ENCODE assay signal across 35 cellular contexts in genomic region chr7:88083883-88084282, GRCh38.
DNase-seq lines count a peak whose midpoint lies in the region; ATAC-seq, FAIRE-seq and TF ChIP-seq lines count a peak whose summit lies in the region.
"Had no signal": no experiment of that assay in that cellular context is flagged by ENCODE, and none has a peak within 500 bp of the region (broad histone marks: within the 10 kb centered on the region; RNA-seq: fewer than 3 reads in every experiment).

No MANE protein-coding gene starts in this region.

- H3K36me3 ChIP-seq in HepG2 (replicated peaks in 1 of 2; ENCODE audit: control insufficient read depth in 1 of 2, insufficient read depth in 2 of 2, low read length in 2 of 2) = no peaks in the 10 kb centered on the region
- no peaks in the 10 kb centered on the region for H3K36me3 ChIP-seq in right lobe of liver
- no peaks in the 10 kb centered on the region for H3K36me3 ChIP-seq in SK-N-SH (replicated peaks in 1 of 2; ENCODE audit: control insufficient read depth in 1 of 2, insufficient read depth in 2 of 2, low read length in 1 of 2)
- no peaks in the 10 kb centered on the region for H3K36me3 ChIP-seq in neural cell (ENCODE audit: insufficient read depth, low read length)
- no peaks in the 10 kb centered on the region for H3K36me3 ChIP-seq in ovary
- H3K36me3 ChIP-seq: BE2C; BLaER1; BLaER1 treated with 17β-estradiol and CSF1 and Interleukin-3, amounts not matched to agents 10 nM and 100 nM had no signal

- no peak for TF ChIP-seq CTCF in HepG2 (CRISPR knock-in tag; IDR thresholded peaks at IDR 0.05)
- TF ChIP-seq CTCF in right lobe of liver (IDR thresholded peaks at IDR 0.05) = no peak
- TF ChIP-seq CTCF in SK-N-SH (IDR thresholded peaks at IDR 0.05) = no peak
- TF ChIP-seq CTCF in neural cell (IDR thresholded peaks at IDR 0.05; ENCODE audit: poor library complexity, severe bottlenecking) = no peak
- TF ChIP-seq CTCF in ovary (IDR thresholded peaks at IDR 0.05) = no peak

- H3K27ac ChIP-seq in HepG2 (ENCODE audit: extremely low read length, insufficient read depth, low read length) (no peak overlapping the region), right lobe of liver (no peak overlapping the region), SK-N-SH (ENCODE audit: low read depth in 2 of 2, low read length in 1 of 2) (peak overlapping the region in 1 of 2 experiments; percentile 40; a peak in 2 of 4 replicates), neural cell (ENCODE audit: low read length) (peak overlapping the region; percentile 25), ovary (no peak overlapping the region)
- H3K27ac ChIP-seq: 22Rv1; A549; BLaER1; BLaER1 treated with 17β-estradiol and CSF1 and Interleukin-3, amounts not matched to agents 10 nM and 100 nM; C4-2B had no signal

- H3K4me2 ChIP-seq in HepG2 (ENCODE audit: low read depth, low read length) (no peak overlapping the region), SK-N-SH (no peak overlapping the region), neural cell (ENCODE audit: low read length) (no peak overlapping the region)
- H3K4me2 ChIP-seq: A549; BLaER1; BLaER1 treated with 17β-estradiol and CSF1 and Interleukin-3, amounts not matched to agents 10 nM and 100 nM had no signal

- DNase-seq in HepG2 (ENCODE audit: low spot score) (no peak), right lobe of liver (no peak), SK-N-SH (peak; percentile 39), left cardiac atrium (no peak), ovary (no peak)
- DNase-seq: 8988T; ACHN; AML-193; BE2C; C1 segment of cervical spinal cord; Caco-2; Calu3; CD4-positive, alpha-beta memory T cell; CD4-positive, alpha-beta T cell; CD4-positive, CD25-positive, alpha-beta regulatory T cell; CD8-positive, alpha-beta memory T cell; CD8-positive, alpha-beta T cell; COR-L47; DMS 273 treated with DMSO at 0.1 percent for 48 hours; DMS153; DMS53; DMS79; DMS79 treated with DMSO at 0.1 percent for 48 hours; DND-41; EL had no signal

- H3K27me3 ChIP-seq in HepG2 (ENCODE audit: control insufficient read depth in 1 of 2, insufficient read depth in 2 of 2, low read length in 2 of 2) (no peaks in the 10 kb centered on the region), right lobe of liver (no peaks in the 10 kb centered on the region), SK-N-SH (ENCODE audit: insufficient read depth) (no peaks in the 10 kb centered on the region), neural cell (ENCODE audit: insufficient read depth, low read depth, low read length) (no peaks in the 10 kb centered on the region), ovary (no peaks in the 10 kb centered on the region)
- H3K27me3 ChIP-seq: BE2C; BLaER1; BLaER1 treated with 17β-estradiol and CSF1 and Interleukin-3, amounts not matched to agents 10 nM and 100 nM had no signal

- POLR2A ChIA-PET in HepG2 (lab: Yijun Ruan, JAX) (no interaction called here), SK-N-SH (lab: Yijun Ruan, JAX) (no interaction called here)

- no TSS peak for BruUV-seq in HepG2 (replicated peaks; lab: Mats Ljungman, UMichigan)

- H3K9me3 ChIP-seq in HepG2 (ENCODE audit: low read length) (no peaks in the 10 kb centered on the region), right lobe of liver (no peaks in the 10 kb centered on the region), SK-N-SH (no peaks in the 10 kb centered on the region), neural cell (ENCODE audit: low read length) (no peaks in the 10 kb centered on the region), ovary (no peaks in the 10 kb centered on the region)
- H3K9me3 ChIP-seq: A549; BE2C; BLaER1; BLaER1 treated with 17β-estradiol and CSF1 and Interleukin-3, amounts not matched to agents 10 nM and 100 nM; Caco-2 had no signal

- H3K9ac ChIP-seq in HepG2 (ENCODE audit: insufficient read depth, low read depth, low read length) = no peak overlapping the region
- no peak overlapping the region for H3K9ac ChIP-seq in SK-N-SH
- H3K9ac ChIP-seq in neural cell (ENCODE audit: low read length) = no peak overlapping the region
- H3K9ac ChIP-seq: BLaER1; BLaER1 treated with 17β-estradiol and CSF1 and Interleukin-3, amounts not matched to agents 10 nM and 100 nM had no signal

- FAIRE-seq in HepG2 (lab: Jason Lieb, UNC) = no peak
- FAIRE-seq: A204.1, A549, D721Med had no signal

- H3F3A ChIP-seq in SK-N-SH (replicated peaks; ENCODE audit: insufficient read depth) (no peaks in the 10 kb centered on the region), neural cell (ENCODE audit: insufficient read depth, low read length, poor library complexity, severe bottlenecking) (no peaks in the 10 kb centered on the region)

- TF ChIP-seq EP300 in HepG2 (IDR thresholded peaks at IDR 0.05; ENCODE audit: low read depth in 2 of 2, low read length in 2 of 2) (no peak), HepG2 (CRISPR knock-in tag; IDR thresholded peaks at IDR 0.05; ENCODE audit: borderline replicate concordance) (no peak), SK-N-SH (IDR thresholded peaks at IDR 0.05; ENCODE audit: borderline replicate concordance in 1 of 2, low read depth in 1 of 2, low read length in 1 of 2) (peak in 1 of 2 experiments; percentile 80; a peak in 2 of 4 replicates), neural cell (conservative IDR thresholded peaks at IDR 0.05; ENCODE audit: poor library complexity, severe bottlenecking) (no peak), ovary (IDR thresholded peaks at IDR 0.05) (no peak)

- H3K79me2 ChIP-seq in HepG2 (ENCODE audit: insufficient read depth, low read length) = no peaks in the 10 kb centered on the region
- H3K79me2 ChIP-seq in SK-N-SH (ENCODE audit: insufficient read depth) = no peaks in the 10 kb centered on the region
- H3K79me2 ChIP-seq in neural cell (replicated peaks; ENCODE audit: insufficient read depth, low read length) = no peaks in the 10 kb centered on the region

- no peaks in the 10 kb centered on the region for H4K20me1 ChIP-seq in HepG2 (ENCODE audit: insufficient read depth, low read length)
- H4K20me1 ChIP-seq in SK-N-SH (ENCODE audit: insufficient read depth) = no peaks in the 10 kb centered on the region
- no peaks in the 10 kb centered on the region for H4K20me1 ChIP-seq in neural cell (ENCODE audit: insufficient read depth)
- H4K20me1 ChIP-seq: BLaER1; BLaER1 treated with 17β-estradiol and CSF1 and Interleukin-3, amounts not matched to agents 10 nM and 100 nM had no signal

- CTCF ChIA-PET in HepG2 (lab: Yijun Ruan, JAX; ENCODE audit: low intra/inter-chr PET ratio, low total read pairs) (no interaction called here), SK-N-SH (lab: Yijun Ruan, JAX) (interaction anchor here (1.7 kb wide), 1 partner anchor 12 kb away, joined by 5 read pairs; no protein-coding TSS in a partner anchor)

- H3K4me1 ChIP-seq in HepG2 (ENCODE audit: insufficient read depth, low read length) (no peaks in the 10 kb centered on the region), right lobe of liver (no peaks in the 10 kb centered on the region), SK-N-SH (ENCODE audit: control insufficient read depth in 1 of 2, insufficient read depth in 2 of 2, low read depth in 1 of 2, low read length in 1 of 2) (peaks cover 0 to 6% of the 10 kb centered on the region in 2 experiments; a peak in 1 of 4 replicates), ovary (ENCODE audit: insufficient read depth) (no peaks in the 10 kb centered on the region)
- H3K4me1 ChIP-seq: A549; BE2C; BLaER1; BLaER1 treated with 17β-estradiol and CSF1 and Interleukin-3, amounts not matched to agents 10 nM and 100 nM; Caco-2 had no signal

- TF ChIP-seq POLR2A in HepG2 (IDR thresholded peaks at IDR 0.05; ENCODE audit: insufficient read depth in 1 of 2, low read depth in 2 of 2, low read length in 2 of 2) (no peak), right lobe of liver (IDR thresholded peaks at IDR 0.05) (no peak), ovary (IDR thresholded peaks at IDR 0.05) (no peak)

- WGBS in HepG2 (ENCODE audit: low lambda C conversion rate) = 67% methylated on average over 2 of the region's 2 CpGs
- 50% methylated on average over 2 of the region's 2 CpGs for WGBS in right lobe of liver (ENCODE audit: insufficient coverage, low coverage, low lambda C conversion rate, missing lambda C conversion rate)
- WGBS in SK-N-SH (ENCODE audit: low lambda C conversion rate) = 95% methylated on average over 2 of the region's 2 CpGs
- WGBS in ovary, 3 donors = 47 to 48% (median 48%) methylated on average over 2 of the region's 2 CpGs

- H2AFZ ChIP-seq in HepG2 (ENCODE audit: low read length) (no peak overlapping the region), SK-N-SH (ENCODE audit: low read depth) (no peak overlapping the region), neural cell (ENCODE audit: low read depth, low read length) (no peak overlapping the region)

- TF ChIP-seq RAD21 in HepG2 (CRISPR knock-in tag; IDR thresholded peaks at IDR 0.05) = no peak
- 0 out of 2 replicates have a peak, but pooled peaks have one; percentile 18 for TF ChIP-seq RAD21 in SK-N-SH (IDR thresholded peaks at IDR 0.05; ENCODE audit: low read length)
- TF ChIP-seq RAD21 in neural cell (conservative IDR thresholded peaks at IDR 0.05) = no peak

- intact Hi-C loops in HepG2 (cut with micrococcal nuclease; ENCODE audit: unreplicated experiment) = no loop called here
- intact Hi-C loops in right lobe of liver (cut with DNase I) = no loop called here
- intact Hi-C loops in left cardiac atrium (cut with DNase I) = no loop called here
- intact Hi-C loops in ovary (cut with DNase I) = no loop called here

- no peak overlapping the region for H3K4me3 ChIP-seq in HepG2 (replicated peaks in 1 of 3; ENCODE audit: insufficient read depth in 1 of 3, low read depth in 2 of 3, low read length in 3 of 3)
- no peak overlapping the region for H3K4me3 ChIP-seq in right lobe of liver
- no peak overlapping the region for H3K4me3 ChIP-seq in SK-N-SH (ENCODE audit: low read depth in 2 of 2, low read length in 1 of 2)
- no peak overlapping the region for H3K4me3 ChIP-seq in neural cell (ENCODE audit: low read length)
- H3K4me3 ChIP-seq in ovary = no peak overlapping the region
- H3K4me3 ChIP-seq: A549; BLaER1; BLaER1 treated with 17β-estradiol and CSF1 and Interleukin-3, amounts not matched to agents 10 nM and 100 nM had no signal

- in situ Hi-C loops in HepG2 (cut with HindIII; ENCODE audit: extremely low pct_ligation_motif_present, low pct_unique_long_range_greater_than_20kb) = no loop called here

- H3K9me2 ChIP-seq in SK-N-SH (no peaks in the 10 kb centered on the region; the same call in 1 of the 2 replicates), neural cell (ENCODE audit: insufficient read depth, low read length) (no peaks in the 10 kb centered on the region)

- ATAC-seq in HepG2 (peak; percentile 45; the same call in 2 of the 3 replicates), right lobe of liver (no peak), SK-N-SH treated with all-trans-retinoic acid at 6 μM for 48 hours (no peak; the same call in 2 of the 3 replicates), left cardiac atrium (no peak), HG03571 (IDR thresholded peaks at IDR 0.05; ENCODE audit: unreplicated experiment) (no peak)
- ATAC-seq: A549; CD8-positive, alpha-beta T cell had no signal

TF ChIP-seq in HepG2, 621 proteins besides CTCF, POLR2A, EP300 and RAD21 (continues in another document):
- TF ChIP-seq MXI1 (IDR thresholded peaks at IDR 0.05; ENCODE audit: borderline replicate concordance, low read depth, low read length) = no peak

TF ChIP-seq in SK-N-SH, 30 proteins besides CTCF, POLR2A, EP300 and RAD21 (continues in another document):
- TF ChIP-seq TCF12 (IDR thresholded peaks at IDR 0.05) = 0 out of 2 replicates have a peak, but pooled peaks have one; percentile 8

TF ChIP-seq in SK-N-SH treated with all-trans-retinoic acid at 6 μM for 48 hours, 23 proteins besides CTCF, POLR2A, EP300 and RAD21 (continues in another document):
- TF ChIP-seq OSR1 (CRISPR knock-in tag; IDR thresholded peaks at IDR 0.05) = no peak

Comparison
In these comparisons a context has a peak if more than half of its experiments do, and no peak if none do; other contexts are left out.
1. Of the 25 proteins assayed by ChIP-seq in both HepG2 and SK-N-SH: peak only in HepG2: none; only in SK-N-SH: CHD2, FOXJ3, RAD21 and TCF12; in both: none; in neither: 20; mixed calls (peak in some experiments, not most) for 1.